In the genomic region with DNA sequence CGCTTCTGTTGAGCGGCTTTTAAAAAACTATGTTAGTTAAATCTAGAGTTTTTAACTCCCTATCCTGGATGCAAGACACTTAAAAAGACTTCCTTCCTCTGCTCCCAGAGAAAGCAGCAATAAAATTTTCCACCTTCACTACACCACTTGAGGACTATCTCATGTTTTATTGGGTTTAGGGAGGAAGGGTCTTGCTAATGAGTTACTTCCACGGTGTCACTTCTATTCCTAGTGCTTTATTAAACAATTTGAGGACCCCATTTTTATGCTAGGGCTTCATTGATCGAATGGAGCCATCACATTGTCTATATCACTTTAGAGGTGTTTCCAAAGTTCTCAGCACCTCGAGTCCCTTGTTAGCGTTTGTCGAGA, we compare ENCODE assay signal across 8 cellular contexts. TPM values are rescaled to one million over a fixed set of nuclear protein-coding genes. Genes with fewer than 3 reads are reported as not detected.
DNase-seq lines count a peak whose midpoint lies in the region; ATAC-seq, FAIRE-seq and TF ChIP-seq lines count a peak whose summit lies in the region.

No MANE protein-coding gene starts in this region.

- TF ChIP-seq POLR2A in prostate gland (IDR thresholded peaks at IDR 0.05) (no peak), GM12892 (IDR thresholded peaks at IDR 0.05; ENCODE audit: low read depth, low read length) (no peak)

- no peaks in the 10 kb centered on the region for H3K27me3 ChIP-seq in SJCRH30
- H3K27me3 ChIP-seq in fibroblast of lung (ENCODE audit: control insufficient read depth, insufficient read depth, low read length) = no peaks in the 10 kb centered on the region
- H3K27me3 ChIP-seq in prostate gland (replicated peaks; ENCODE audit: insufficient read depth) = no peaks in the 10 kb centered on the region

- H4K20me1 ChIP-seq in fibroblast of lung (ENCODE audit: control insufficient read depth, extremely low read depth, insufficient read depth, low read length) = no peaks in the 10 kb centered on the region

- peak overlapping the region; percentile 92 for H2AFZ ChIP-seq in fibroblast of lung (ENCODE audit: low read length)

- DNase-seq in SJCRH30 (no peak), fibroblast of lung (ENCODE audit: low read depth in 2 of 2) (no peak), prostate gland (ENCODE audit: low spot score) (no peak), GM12892 (ENCODE audit: insufficient read length) (no peak), NOMO-1 treated with DMSO at 0.1 percent for 48 hours (lab: John Stamatoyannopoulos, UW; ENCODE audit: unreplicated experiment) (no peak)

- peak overlapping the region; percentile 84 for H3K4me2 ChIP-seq in fibroblast of lung (ENCODE audit: extremely low read depth, insufficient read depth, low read length)

- peak overlapping the region; percentile 18; the same call in 1 of the 2 replicates for H3K27ac ChIP-seq in SJCRH30
- peak overlapping the region; percentile 16 for H3K27ac ChIP-seq in fibroblast of lung (ENCODE audit: insufficient read depth, low read length)
- H3K27ac ChIP-seq in prostate gland = peak overlapping the region; percentile 91 to 95

- intact Hi-C loops in prostate gland (cut with DNase I) = no loop called here

- 19% methylated on average over 7 of the region's 7 CpGs for WGBS in prostate gland

- no peak for FAIRE-seq in GM12892 (lab: Jason Lieb, UNC)

- TF ChIP-seq CTCF in fibroblast of lung (conservative IDR thresholded peaks at IDR 0.05 in 1 of 2, IDR thresholded peaks at IDR 0.05 in 1 of 2; ENCODE audit: low read depth in 1 of 2, low read length in 2 of 2) = no peak
- no peak for TF ChIP-seq CTCF in prostate gland (IDR thresholded peaks at IDR 0.05)

- peaks cover 4% of the 10 kb centered on the region for H3K79me2 ChIP-seq in fibroblast of lung (ENCODE audit: control insufficient read depth, insufficient read depth, low read length)

- H3K9me3 ChIP-seq in SJCRH30 (replicated peaks) (no peaks in the 10 kb centered on the region), fibroblast of lung (ENCODE audit: control insufficient read depth, insufficient read depth, low read depth, low read length) (no peaks in the 10 kb centered on the region), prostate gland (no peaks in the 10 kb centered on the region)

- H3K4me1 ChIP-seq in SJCRH30 (peaks cover 11% of the 10 kb centered on the region), fibroblast of lung (ENCODE audit: control insufficient read depth, extremely low read depth, insufficient read depth, low read length) (peaks cover 12% of the 10 kb centered on the region), prostate gland (replicated peaks) (no peaks in the 10 kb centered on the region)

- H3K9ac ChIP-seq in fibroblast of lung (ENCODE audit: insufficient read depth, low read length) = peak overlapping the region; percentile 52

- ATAC-seq in GM19023 (IDR thresholded peaks at IDR 0.05; ENCODE audit: unreplicated experiment) = no peak
- no peak for ATAC-seq in GM18867 (IDR thresholded peaks at IDR 0.05; ENCODE audit: unreplicated experiment)

- H3K4me3 ChIP-seq in GM08714 (ENCODE audit: low read length) (peak overlapping the region; percentile 76; the same call in 1 of the 2 replicates), SJCRH30 (peak overlapping the region; percentile 92), fibroblast of lung (replicated peaks in 1 of 4; ENCODE audit: control extremely low read depth in 1 of 4, insufficient read depth in 1 of 4, low read depth in 3 of 4, low read length in 4 of 4) (peak overlapping the region; percentile 74 to 96 (median 87)), prostate gland (peak overlapping the region; percentile 48 to 91)

- H3K36me3 ChIP-seq in SJCRH30 = no peaks in the 10 kb centered on the region
- no peaks in the 10 kb centered on the region for H3K36me3 ChIP-seq in fibroblast of lung (ENCODE audit: control insufficient read depth, insufficient read depth, low read length)
- no peaks in the 10 kb centered on the region for H3K36me3 ChIP-seq in prostate gland

RNA-seq across cellular contexts. Expression of a gene that starts 3.7 kb away (rescaled TPM):
- 25.7 and 33.7 TPM in 2 replicates for total RNA-seq in SJCRH30 (2014; rRNA removed; shearing (Covaris generic))
- total RNA-seq in fibroblast of lung (19.0 and 33.0 TPM in 2 replicates), prostate gland (10 to 100 TPM; 34.4 to 44.2 TPM)
- polyA plus RNA-seq in fibroblast of lung = 19.0 and 32.6 TPM in 2 replicates
- polyA plus RNA-seq in fibroblast of lung (2012) = 14.0 and 21.2 TPM in 2 replicates
- 15.7 and 22.1 TPM in 2 replicates for polyA minus RNA-seq in fibroblast of lung (ENCODE audit: low replicate concordance)
- polyA plus RNA-seq in GM12892 (2012; ENCODE audit: missing spikeins) = 18.7 TPM

Comparison
In these comparisons a context has a peak if more than half of its experiments do, and no peak if none do; other contexts are left out.
1. H3K27ac ChIP-seq: peak in every context shown above with its lines; median percentile 93 in prostate gland; 18 in SJCRH30; 16 in fibroblast of lung.